28 cellular contexts compared by ENCODE assay signal in genomic region chr12:13547283-13547682, GRCh38.
"Had no signal": no experiment of that assay in that cellular context is flagged by ENCODE, and none has a peak within 500 bp of the region (broad histone marks: within the 10 kb centered on the region; RNA-seq: fewer than 3 reads in every experiment).

No MANE protein-coding gene starts in this region.

- H3K4me1 ChIP-seq: colonic mucosa, esophagus muscularis mucosa, esophagus squamous epithelium, foreskin keratinocyte, gastrocnemius medialis, gastroesophageal sphincter, heart left ventricle, heart right ventricle had no signal

- H3K36me3 ChIP-seq: colonic mucosa, esophagus muscularis mucosa, esophagus squamous epithelium, gastrocnemius medialis, gastroesophageal sphincter, heart left ventricle, heart right ventricle had no signal

- H3K27ac ChIP-seq: colonic mucosa, coronary artery, epithelial cell of prostate, esophagus muscularis mucosa, esophagus squamous epithelium, foreskin keratinocyte, gastrocnemius medialis, gastroesophageal sphincter, heart left ventricle, heart right ventricle had no signal

- ATAC-seq: effector memory CD8-positive, alpha-beta T cell; esophagus mucosa; foreskin keratinocyte; gastrocnemius medialis; gastroesophageal sphincter; heart left ventricle; heart right ventricle had no signal

- H3K4me3 ChIP-seq: colonic mucosa, coronary artery, dorsolateral prefrontal cortex, esophagus muscularis mucosa, esophagus squamous epithelium, gastrocnemius medialis, gastroesophageal sphincter, heart left ventricle, heart right ventricle had no signal

- H3K27me3 ChIP-seq: colonic mucosa, esophagus muscularis mucosa, gastrocnemius medialis, gastroesophageal sphincter had no signal

- FAIRE-seq: colon, endometrium, endothelial cell of umbilical vein, frontal cortex had no signal

- DNase-seq: colonic mucosa; cortex of kidney; dermis blood vessel endothelial cell; dorsolateral prefrontal cortex; effector CD4-positive, alpha-beta T cell; effector CD8-positive, alpha-beta T cell; effector memory CD4-positive, alpha-beta T cell; effector memory CD8-positive, alpha-beta T cell; endodermal cell; erythroblast; esophagus squamous epithelium; foreskin fibroblast; foreskin keratinocyte; foreskin melanocyte; gastrocnemius medialis; glutamatergic neuron; head of caudate nucleus; heart left ventricle; heart right ventricle had no signal

- H3K9me3 ChIP-seq: colonic mucosa, esophagus muscularis mucosa, esophagus squamous epithelium, gastrocnemius medialis, gastroesophageal sphincter, heart left ventricle, heart right ventricle had no signal
